In genomic region chr2:196987654-196988364, GRCh38 we compare ENCODE assay signal across 8 cellular contexts.
DNase-seq lines count a peak whose midpoint lies in the region; ATAC-seq and TF ChIP-seq lines count a peak whose summit lies in the region.

No MANE protein-coding gene starts in this region.

- no peak for TF ChIP-seq POLR2A in body of pancreas (IDR thresholded peaks at IDR 0.05)

- H3K4me3 ChIP-seq in HL-60 (replicated peaks; ENCODE audit: insufficient read depth, low read length) (no peak overlapping the region), Panc1 (ENCODE audit: low read depth in 2 of 2, low read length in 2 of 2) (peak overlapping the region; percentile 0 to 47; a peak in 3 of 4 replicates), body of pancreas (no peak overlapping the region), kidney epithelial cell (ENCODE audit: low read depth, low read length) (no peak overlapping the region)

- H3K4me1 ChIP-seq in Panc1 (ENCODE audit: control insufficient read depth, insufficient read depth, low read length), result peaks cover 11% of the 10 kb centered on the region; the same call in 1 of the 2 replicates
- H3K4me1 ChIP-seq in body of pancreas, result peaks cover 8% of the 10 kb centered on the region

- H3K9me3 ChIP-seq in Panc1 (ENCODE audit: control insufficient read depth, insufficient read depth, low read depth, low read length) (no peaks in the 10 kb centered on the region; the same call in 1 of the 2 replicates), body of pancreas (no peaks in the 10 kb centered on the region)

- no TSS peak for BruUV-seq in Panc1 (replicated peaks; lab: Mats Ljungman, UMichigan)

- intact Hi-C loops in Panc1 (cut with micrococcal nuclease; ENCODE audit: unreplicated experiment), result no loop called here
- intact Hi-C loops in body of pancreas (cut with DNase I), result no loop called here

- POLR2A ChIA-PET in Panc1 (lab: Charles Lee), result no interaction called here

- TF ChIP-seq CTCF in HL-60 (IDR thresholded peaks at IDR 0.05; ENCODE audit: insufficient read depth, low read length), result no peak
- no peak for TF ChIP-seq CTCF in Panc1 (IDR thresholded peaks at IDR 0.05)
- TF ChIP-seq CTCF in body of pancreas (IDR thresholded peaks at IDR 0.05), result no peak
- no peak for TF ChIP-seq CTCF in kidney epithelial cell (IDR thresholded peaks at IDR 0.05; ENCODE audit: insufficient read depth, low read length, poor library complexity, severe bottlenecking)

- H3K27me3 ChIP-seq in HL-60 (ENCODE audit: insufficient read depth, poor library complexity, severe bottlenecking), result no peaks in the 10 kb centered on the region
- no peaks in the 10 kb centered on the region for H3K27me3 ChIP-seq in Panc1 (ENCODE audit: control insufficient read depth, insufficient read depth, low read length)
- no peaks in the 10 kb centered on the region for H3K27me3 ChIP-seq in body of pancreas
- H3K27me3 ChIP-seq in kidney epithelial cell (ENCODE audit: control insufficient read depth, insufficient read depth, low read length), result no peaks in the 10 kb centered on the region

- H3K36me3 ChIP-seq in Panc1 (ENCODE audit: control insufficient read depth, insufficient read depth, low read length) (no peaks in the 10 kb centered on the region), body of pancreas (replicated peaks in 1 of 2; ENCODE audit: insufficient read depth in 1 of 2, low read depth in 2 of 2) (no peaks in the 10 kb centered on the region), kidney epithelial cell (ENCODE audit: control insufficient read depth, insufficient read depth, low read length) (no peaks in the 10 kb centered on the region)

- peak in 2 of 3 donors; percentile 13 to 50 for DNase-seq in stimulated activated CD4-positive, alpha-beta T cell treated with anti-CD3 and anti-CD28 coated beads, Interleukin-12 subunit alpha, Interleukin-12 subunit beta, amount 100 ng/mL, for 48 hours (ENCODE audit: low read depth in 2 of 3, low spot score in 1 of 3)
- no peak for DNase-seq in stimulated activated CD4-positive, alpha-beta T cell treated with anti-CD3 and anti-CD28 coated beads, Interleukin-4, amount 100 ng/mL, for 1 hour
- DNase-seq in HL-60 (ENCODE audit: low read depth in 1 of 2, low spot score in 1 of 2) (peak; percentile 52 to 66), Panc1 (ENCODE audit: low read depth, low spot score) (peak; percentile 78), body of pancreas (peak in 3 of 4 donors; percentile 21 to 68 (median 44)), kidney epithelial cell (ENCODE audit: low read depth) (peak; percentile 97)
- peak; percentile 24 to 28 for DNase-seq in stimulated activated CD4-positive, alpha-beta T cell treated with anti-CD3 and anti-CD28 coated beads, Interleukin-15, amount 100 ng/mL, for 48 hours (ENCODE audit: low read depth in 2 of 2)

- in situ Hi-C loops in Panc1 (cut with HindIII; ENCODE audit: low pct_unique_long_range_greater_than_20kb, low sequenced_read_pairs), result no loop called here

- H3K27ac ChIP-seq in HL-60 (replicated peaks) (peak overlapping the region; percentile 80), Panc1 (ENCODE audit: low read length) (peak overlapping the region; percentile 77), body of pancreas (peak overlapping the region in 3 of 4 donors; percentile 37 to 75 (median 46))

- ATAC-seq in Panc1 (peak; percentile 98), body of pancreas (peak; percentile 96), HG02840 (IDR thresholded peaks at IDR 0.05; ENCODE audit: low FRiP score, unreplicated experiment) (no peak)

- WGBS in body of pancreas, 2 donors, result 16 to 19% methylated on average over 6 of the region's 6 CpGs

- CTCF ChIA-PET in Panc1 (lab: Charles Lee), result no interaction called here

Comparison
In these comparisons a context has a peak if more than half of its experiments do, and no peak if none do; other contexts are left out.
1. H3K4me3 ChIP-seq: peak in Panc1 (2 of 2); none in HL-60 (single experiment), body of pancreas (0 of 2) and kidney epithelial cell (single experiment).
2. Peak in every context shown above with its lines, with median percentiles within 50 percentile points of each other: H3K27ac ChIP-seq.